8 cellular contexts compared by ENCODE assay signal in the genomic region with DNA sequence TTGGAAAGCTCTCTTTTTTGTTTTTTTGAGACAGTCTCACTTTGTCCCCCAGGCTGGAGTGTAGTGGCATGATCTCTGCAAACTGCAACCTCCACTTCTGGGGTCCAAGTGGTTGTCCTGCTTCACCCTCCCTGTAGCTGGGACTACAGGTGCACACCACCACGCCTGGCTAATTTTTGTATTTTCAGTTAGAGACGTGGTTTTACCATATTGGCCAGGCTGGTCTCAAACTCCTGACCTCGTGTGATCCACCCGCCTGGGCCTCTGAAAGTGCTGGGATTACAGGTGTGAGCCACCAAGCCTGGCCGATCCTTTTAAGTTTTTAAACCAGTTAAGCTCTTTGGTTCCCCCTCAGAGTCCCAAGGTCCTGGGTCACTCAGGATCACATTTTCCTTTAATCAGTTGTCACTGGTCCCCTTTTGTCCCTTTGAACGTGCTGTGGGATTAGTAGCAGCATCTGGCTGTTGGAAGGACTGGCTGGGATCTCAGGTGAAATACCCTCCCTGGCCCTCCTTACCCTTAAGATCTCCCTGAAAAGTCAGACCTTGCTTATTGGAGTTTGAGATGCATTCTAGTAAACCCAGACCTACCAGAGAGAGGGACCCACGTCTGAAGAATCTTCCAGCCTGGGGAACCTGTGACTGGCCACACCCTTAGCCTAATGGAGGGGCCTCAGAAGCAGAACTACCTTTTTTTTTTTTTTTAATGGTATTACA. TPM values are rescaled to one million over a fixed set of nuclear protein-coding genes. Genes with fewer than 3 reads are reported as not detected.
DNase-seq lines count a peak whose midpoint lies in the region; ATAC-seq and TF ChIP-seq lines count a peak whose summit lies in the region.

No MANE protein-coding gene starts in this region.

- H3K27me3 ChIP-seq in heart right ventricle (no peaks in the 10 kb centered on the region), sigmoid colon (no peaks in the 10 kb centered on the region)

- WGBS in heart right ventricle, 2 donors, result 15 to 21% methylated on average over 7 of the region's 7 CpGs
- WGBS in sigmoid colon, 2 donors, result 8 to 15% methylated on average over 7 of the region's 7 CpGs

- H3K4me1 ChIP-seq in heart right ventricle, result peaks cover 3 to 58% (median 43%) of the 10 kb centered on the region in 9 donors
- peaks cover 0 to 44% (median 36%) of the 10 kb centered on the region in 4 donors for H3K4me1 ChIP-seq in sigmoid colon

- ATAC-seq in HG02623 (IDR thresholded peaks at IDR 0.05; ENCODE audit: unreplicated experiment), result peak; percentile 27
- peak; percentile 15 to 53 (median 32) for ATAC-seq in heart right ventricle

- peak; percentile 51 to 55 for DNase-seq in stimulated activated CD4-positive, alpha-beta T cell treated with anti-CD3 and anti-CD28 coated beads, Interleukin-2, amount 100 ng/mL, for 24 hours
- DNase-seq in stimulated activated CD4-positive, alpha-beta T cell treated with anti-CD3 and anti-CD28 coated beads, Interleukin-2, amount 100 ng/mL, for 48 hours, result no peak
- DNase-seq in NCI-H226 (peak; percentile 81), heart right ventricle (no peak), sigmoid colon (peak; percentile 85), NCI-H510A treated with DMSO at 0.1 percent for 48 hours (lab: John Stamatoyannopoulos, UW) (no peak)
- peak; percentile 41 for DNase-seq in activated naive CD4-positive, alpha-beta T cell treated with Interleukin-2 at 50 U/mL for 16 hours

- H3K9me3 ChIP-seq in heart right ventricle, result no peaks in the 10 kb centered on the region
- H3K9me3 ChIP-seq in sigmoid colon, result no peaks in the 10 kb centered on the region

- H3K4me3 ChIP-seq in heart right ventricle (peak overlapping the region in 8 of 10 donors; percentile 3 to 88 (median 83)), sigmoid colon (peak overlapping the region; percentile 22 to 92 (median 52))

- TF ChIP-seq POLR2A in sigmoid colon (IDR thresholded peaks at IDR 0.05), result peak in 1 of 2 donors; percentile 27

- H3K36me3 ChIP-seq in heart right ventricle (peaks cover 0 to 53% (median 46%) of the 10 kb centered on the region in 9 donors), sigmoid colon (peaks cover 40 to 46% (median 44%) of the 10 kb centered on the region in 4 donors)

- no peak for TF ChIP-seq CTCF in heart right ventricle (IDR thresholded peaks at IDR 0.05)
- TF ChIP-seq CTCF in sigmoid colon (IDR thresholded peaks at IDR 0.05), result no peak

- intact Hi-C loops in heart right ventricle (cut with DNase I), result loop anchor here in 3 of 10 donors (5.0 kb wide), 3 partner anchors 35 to 125 kb away; partner anchors contain the start of gene SLC25A45 (in 1 of the 3)
- intact Hi-C loops in sigmoid colon (cut with DNase I), result loop anchor here (2.0 to 10.0 kb wide), 2 partner anchors 36 to 212 kb away; no protein-coding TSS in a partner anchor

- H3K27ac ChIP-seq in heart right ventricle, result peak overlapping the region; percentile 4 to 100 (median 99)
- peak overlapping the region; percentile 92 to 100 (median 97) for H3K27ac ChIP-seq in sigmoid colon

- TF ChIP-seq EP300 in sigmoid colon (IDR thresholded peaks at IDR 0.05), result no peak

RNA-seq across cellular contexts. Expression of gene MALAT1, which starts 8.1 kb away (rescaled TPM):
- total RNA-seq in heart right ventricle, result 1,000 to 10,000 TPM; 4,742 to 8,462 (median 5,956) TPM
- 1,000 to 10,000 TPM in 1 of 2 donors, 100 to 1,000 TPM in 1; 205 to 8,339 TPM for polyA plus RNA-seq in heart right ventricle
- over 10,000 TPM; 10,511 to 32,672 (median 12,130) TPM for total RNA-seq in sigmoid colon
- polyA plus RNA-seq in sigmoid colon, result 1,000 to 10,000 TPM in 1 of 3 donors, 100 to 1,000 TPM in 1, 1 to 10 TPM in 1; 6.6 to 1,968 (median 374) TPM

RNA-seq across cellular contexts. Expression of gene SCYL1, which starts 18.0 kb away (rescaled TPM):
- total RNA-seq in heart right ventricle, result 10 to 100 TPM; 47.4 to 66.9 (median 55.6) TPM
- 100 to 1,000 TPM in 1 of 2 donors, 10 to 100 TPM in 1; 90.0 to 130 TPM for polyA plus RNA-seq in heart right ventricle
- total RNA-seq in sigmoid colon, result 100 to 1,000 TPM in 1 of 4 donors, 10 to 100 TPM in 3; 67.1 to 100 (median 77.7) TPM
- polyA plus RNA-seq in sigmoid colon, result 10 to 100 TPM; 57.3 to 66.1 (median 61.7) TPM

RNA-seq across cellular contexts. Expression of gene LTBP3, which starts 51.2 kb away (rescaled TPM):
- total RNA-seq in heart right ventricle (10 to 100 TPM; 54.4 to 92.5 (median 72.8) TPM), sigmoid colon (100 to 1,000 TPM in 2 of 4 donors, 10 to 100 TPM in 2; 79.6 to 268 (median 117) TPM)
- polyA plus RNA-seq in heart right ventricle (10 to 100 TPM; 42.7 to 79.7 TPM), sigmoid colon (10 to 100 TPM in 1 of 3 donors, 1 to 10 TPM in 2; 3.9 to 34.0 (median 9.6) TPM)

Comparison
In these comparisons a context has a peak if more than half of its experiments do, and no peak if none do; other contexts are left out.
1. DNase-seq: peak in stimulated activated CD4-positive, alpha-beta T cell treated with anti-CD3 and anti-CD28 coated beads, Interleukin-2, amount 100 ng/mL, for 24 hours (2 of 2), NCI-H226 (single experiment), activated naive CD4-positive, alpha-beta T cell treated with Interleukin-2 at 50 U/mL for 16 hours (single experiment) and sigmoid colon (single experiment); none in stimulated activated CD4-positive, alpha-beta T cell treated with anti-CD3 and anti-CD28 coated beads, Interleukin-2, amount 100 ng/mL, for 48 hours (0 of 2), heart right ventricle (0 of 2) and NCI-H510A treated with DMSO at 0.1 percent for 48 hours (single experiment).